In the genomic region with DNA sequence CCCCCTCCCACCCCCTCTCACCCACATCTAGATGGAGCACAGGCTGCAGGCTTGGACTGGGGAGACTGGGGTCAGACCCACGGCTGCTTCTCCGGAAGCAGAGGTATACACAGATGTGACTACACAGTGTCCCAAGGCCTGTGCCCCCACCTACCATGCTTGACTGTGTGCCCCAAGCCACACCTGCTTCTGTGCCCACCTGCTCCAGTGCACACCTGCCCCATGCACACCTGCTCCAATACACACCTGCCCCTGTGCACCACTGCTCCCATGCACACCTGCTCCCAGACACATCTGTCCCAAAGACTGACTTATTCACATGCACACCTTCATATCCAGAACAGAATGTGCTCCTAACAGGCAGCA, we compare ENCODE assay signal across 16 cellular contexts.
"Had no signal": no experiment of that assay in that cellular context is flagged by ENCODE, and none has a peak within 500 bp of the region (broad histone marks: within the 10 kb centered on the region; RNA-seq: fewer than 3 reads in every experiment).

No MANE protein-coding gene starts in this region.

- H3K27ac Mint-ChIP-seq: activated CD4-positive, alpha-beta memory T cell treated with anti-CD3 and anti-CD28 coated beads for 36 hours; activated CD4-positive, alpha-beta T cell treated with anti-CD3 and anti-CD28 coated beads for 36 hours; activated CD8-positive, alpha-beta memory T cell treated with anti-CD3 and anti-CD28 coated beads, Interleukin-2, amount 10 ng/mL, durations not matched to agents 7 days and 5 days; activated naive CD8-positive, alpha-beta T cell; naive B cell; stimulated activated effector memory CD8-positive, alpha-beta T cell treated with anti-CD3 and anti-CD28 coated beads, Interleukin-12 subunit alpha, Interleukin-12 subunit beta, amount 100 ng/mL, for 72 hours; T-helper 17 cell had no signal

- H3K27ac ChIP-seq: body of pancreas, prostate gland had no signal

- H3K9me3 Mint-ChIP-seq: activated CD4-positive, alpha-beta memory T cell treated with anti-CD3 and anti-CD28 coated beads for 36 hours; central memory CD8-positive, alpha-beta T cell; naive B cell; stimulated activated effector memory CD8-positive, alpha-beta T cell treated with anti-CD3 and anti-CD28 coated beads, Interleukin-12 subunit alpha, Interleukin-12 subunit beta, amount 100 ng/mL, for 72 hours had no signal

- H3K4me1 Mint-ChIP-seq: activated CD4-positive, alpha-beta T cell treated with anti-CD3 and anti-CD28 coated beads for 36 hours; activated CD8-positive, alpha-beta memory T cell treated with anti-CD3 and anti-CD28 coated beads, Interleukin-2, amount 10 ng/mL, durations not matched to agents 7 days and 5 days; central memory CD8-positive, alpha-beta T cell; stimulated activated effector memory CD8-positive, alpha-beta T cell treated with anti-CD3 and anti-CD28 coated beads, Interleukin-12 subunit alpha, Interleukin-12 subunit beta, amount 100 ng/mL, for 72 hours had no signal

- DNase-seq: activated CD4-positive, alpha-beta memory T cell treated with anti-CD3 and anti-CD28 coated beads for 36 hours; activated CD4-positive, alpha-beta T cell treated with anti-CD3 and anti-CD28 coated beads for 36 hours; activated CD8-positive, alpha-beta memory T cell treated with anti-CD3 and anti-CD28 coated beads, Interleukin-2, amount 10 ng/mL, durations not matched to agents 7 days and 5 days; activated T-cell treated with anti-CD3 and anti-CD28 coated beads, Interleukin-2, amount 50 U/mL, for 1 hour; amniotic stem cell; effector CD8-positive, alpha-beta T cell; foreskin fibroblast; naive B cell; nucleus accumbens had no signal

- H3K27me3 ChIP-seq: body of pancreas had no signal

- H3K36me3 Mint-ChIP-seq: activated CD4-positive, alpha-beta memory T cell treated with anti-CD3 and anti-CD28 coated beads for 36 hours; activated CD8-positive, alpha-beta memory T cell treated with anti-CD3 and anti-CD28 coated beads, Interleukin-2, amount 10 ng/mL, durations not matched to agents 7 days and 5 days; activated naive CD8-positive, alpha-beta T cell; naive B cell; stimulated activated effector memory CD8-positive, alpha-beta T cell treated with anti-CD3 and anti-CD28 coated beads, Interleukin-12 subunit alpha, Interleukin-12 subunit beta, amount 100 ng/mL, for 72 hours had no signal

- H3K36me3 ChIP-seq: prostate gland had no signal

- H3K9me3 ChIP-seq: body of pancreas, prostate gland had no signal

- H3K4me3 Mint-ChIP-seq: activated CD4-positive, alpha-beta memory T cell treated with anti-CD3 and anti-CD28 coated beads for 36 hours; activated CD4-positive, alpha-beta T cell treated with anti-CD3 and anti-CD28 coated beads for 36 hours; activated CD8-positive, alpha-beta memory T cell treated with anti-CD3 and anti-CD28 coated beads, Interleukin-2, amount 10 ng/mL, durations not matched to agents 7 days and 5 days; activated naive CD8-positive, alpha-beta T cell; central memory CD8-positive, alpha-beta T cell; naive B cell; stimulated activated effector memory CD8-positive, alpha-beta T cell treated with anti-CD3 and anti-CD28 coated beads, Interleukin-12 subunit alpha, Interleukin-12 subunit beta, amount 100 ng/mL, for 72 hours; T-helper 17 cell had no signal

- ATAC-seq: activated CD4-positive, alpha-beta T cell treated with anti-CD3 and anti-CD28 coated beads for 36 hours; activated CD8-positive, alpha-beta memory T cell treated with anti-CD3 and anti-CD28 coated beads, Interleukin-2, amount 10 ng/mL, durations not matched to agents 7 days and 5 days; body of pancreas; stimulated activated effector memory CD8-positive, alpha-beta T cell treated with anti-CD3 and anti-CD28 coated beads, Interleukin-12 subunit alpha, Interleukin-12 subunit beta, amount 100 ng/mL, for 72 hours; T-helper 17 cell had no signal

- H3K4me3 ChIP-seq: body of pancreas, lung, prostate gland had no signal
